Comparison of ENCODE assay signal across 29 cellular contexts in genomic region chr7:156005202-156005821, GRCh38.
"Had no signal": no experiment of that assay in that cellular context is flagged by ENCODE, and none has a peak within 500 bp of the region (broad histone marks: within the 10 kb centered on the region; RNA-seq: fewer than 3 reads in every experiment).

No MANE protein-coding gene starts in this region.

- H3K27ac ChIP-seq: brain microvascular endothelial cell, esophagus muscularis mucosa, foreskin keratinocyte, heart left ventricle, left lung, lower lobe of right lung, right atrium auricular region, testis had no signal

- H3K27ac Mint-ChIP-seq: activated B cell treated with CpG ODN at 0.5 μM for 24 hours; activated CD8-positive, alpha-beta T cell treated with anti-CD3 and anti-CD28 coated beads for 36 hours; activated naive CD8-positive, alpha-beta T cell; immature natural killer cell; T-helper 2 cell treated with Interferon-gamma antibody and Interleukin-4, amounts not matched to agents 5 μg/mL and 100 μg/mL, for 36 hours had no signal

- H3K36me3 Mint-ChIP-seq: activated naive CD8-positive, alpha-beta T cell; immature natural killer cell had no signal

- ATAC-seq: activated CD8-positive, alpha-beta T cell treated with anti-CD3 and anti-CD28 coated beads for 36 hours; foreskin keratinocyte; left lung; lower lobe of right lung had no signal

- H3K27me3 ChIP-seq: brain microvascular endothelial cell, foreskin keratinocyte, heart left ventricle, right atrium auricular region, testis had no signal

- H3K27me3 Mint-ChIP-seq: activated B cell treated with CpG ODN at 0.5 μM for 24 hours; activated naive CD8-positive, alpha-beta T cell had no signal

- H3K4me3 Mint-ChIP-seq: activated B cell treated with CpG ODN at 0.5 μM for 24 hours; activated CD8-positive, alpha-beta T cell treated with anti-CD3 and anti-CD28 coated beads for 36 hours; activated naive CD8-positive, alpha-beta T cell; immature natural killer cell; T-helper 2 cell treated with Interferon-gamma antibody and Interleukin-4, amounts not matched to agents 5 μg/mL and 100 μg/mL, for 36 hours had no signal

- H3K36me3 ChIP-seq: brain microvascular endothelial cell, esophagus muscularis mucosa, heart left ventricle, left lung, lower lobe of right lung, right atrium auricular region had no signal

- H3K4me3 ChIP-seq: esophagus muscularis mucosa, heart left ventricle, left lung, lower lobe of right lung, right atrium auricular region, smooth muscle cell, testis had no signal

- DNase-seq: activated B cell treated with CpG ODN at 0.5 μM for 24 hours; activated CD4-positive, alpha-beta T cell treated with anti-CD3 and anti-CD28 coated beads, Interleukin-2, amount 50 U/mL, for 1 hour; activated CD8-positive, alpha-beta T cell treated with anti-CD3 and anti-CD28 coated beads for 36 hours; activated effector memory CD4-positive, alpha-beta T cell treated with Interleukin-2 at 50 U/mL for 16 hours; activated naive CD4-positive, alpha-beta T cell treated with Interleukin-2 at 50 U/mL for 16 hours; activated T-cell treated with anti-CD3 and anti-CD28 coated beads for 4 hours; brain microvascular endothelial cell; caudate nucleus; foreskin keratinocyte; heart left ventricle; hypothalamus; immature natural killer cell; kidney glomerular epithelial cell; lower lobe of right lung; mesenchymal stem cell; occipital lobe; stimulated activated CD4-positive, alpha-beta T cell treated with anti-CD3 and anti-CD28 coated beads, Interleukin-1b, Interleukin-23, amount 100 ng/mL, for 48 hours; stimulated activated CD4-positive, alpha-beta T cell treated with anti-CD3 and anti-CD28 coated beads, Interleukin-4, amount 100 ng/mL, for 4 hours; stimulated activated CD8-positive, alpha-beta memory T cell treated with anti-CD3 and anti-CD28 coated beads, Interleukin-4, amount 100 ng/mL, for 48 hours; stimulated activated naive CD4-positive, alpha-beta T cell; T-helper 1 cell; testis; trophoblast cell had no signal

- H3K4me1 ChIP-seq: esophagus muscularis mucosa, foreskin keratinocyte, heart left ventricle, left lung, lower lobe of right lung, right atrium auricular region, testis had no signal

- H3K9me3 ChIP-seq: left lung, testis had no signal

- H3K4me1 Mint-ChIP-seq: activated B cell treated with CpG ODN at 0.5 μM for 24 hours, immature natural killer cell had no signal
